In genomic region chr4:21884615-21885014, GRCh38 we compare ENCODE assay signal across 18 cellular contexts.
"Had no signal": no experiment of that assay in that cellular context is flagged by ENCODE, and none has a peak within 500 bp of the region (broad histone marks: within the 10 kb centered on the region; RNA-seq: fewer than 3 reads in every experiment).

No MANE protein-coding gene starts in this region.

- H3K4me1 Mint-ChIP-seq: activated naive CD4-positive, alpha-beta T cell treated with anti-CD3 and anti-CD28 coated beads, Interleukin-2, amount 10 ng/mL, durations not matched to agents 7 days and 5 days; mesothelial cell of epicardium had no signal

- H3K27ac Mint-ChIP-seq: activated naive CD4-positive, alpha-beta T cell treated with anti-CD3 and anti-CD28 coated beads, Interleukin-2, amount 10 ng/mL, durations not matched to agents 7 days and 5 days; activated T-helper 2 cell treated with anti-CD3 and anti-CD28 coated beads, Interferon-gamma antibody, Interleukin-2, Interleukin-4, amounts not matched to agents 10 μg/mL and 5 μg/mL and 100 μg/mL, durations not matched to agents 14 hours and 24 hours and 36 hours; mesothelial cell of epicardium had no signal

- H3K4me3 Mint-ChIP-seq: activated naive CD4-positive, alpha-beta T cell treated with anti-CD3 and anti-CD28 coated beads, Interleukin-2, amount 10 ng/mL, durations not matched to agents 7 days and 5 days; mesothelial cell of epicardium had no signal

- ATAC-seq: esophagus mucosa, left colon, lower lobe of right lung, sciatic nerve had no signal

- H3K27me3 Mint-ChIP-seq: activated naive CD4-positive, alpha-beta T cell treated with anti-CD3 and anti-CD28 coated beads, Interleukin-2, amount 10 ng/mL, durations not matched to agents 7 days and 5 days had no signal

- H3K36me3 Mint-ChIP-seq: activated naive CD4-positive, alpha-beta T cell treated with anti-CD3 and anti-CD28 coated beads, Interleukin-2, amount 10 ng/mL, durations not matched to agents 7 days and 5 days; mesothelial cell of epicardium had no signal

- DNase-seq: activated CD4-positive, alpha-beta T cell treated with anti-CD3 and anti-CD28 coated beads for 4 hours; activated CD8-positive, alpha-beta memory T cell treated with anti-CD3 and anti-CD28 coated beads for 24 hours; activated naive CD4-positive, alpha-beta T cell treated with anti-CD3 and anti-CD28 coated beads, Interleukin-2, amount 10 ng/mL, durations not matched to agents 7 days and 5 days; amniotic stem cell; caudate nucleus; colonic mucosa; left colon; lower lobe of right lung; ovary; spleen; stimulated activated CD4-positive, alpha-beta T cell treated with anti-CD3 and anti-CD28 coated beads, Interleukin-2, amount 100 ng/mL, for 24 hours; stimulated activated naive CD4-positive, alpha-beta T cell; T1000; WERI-Rb-1 had no signal
